ENCODE assay signal across 8 cellular contexts in the genomic region with DNA sequence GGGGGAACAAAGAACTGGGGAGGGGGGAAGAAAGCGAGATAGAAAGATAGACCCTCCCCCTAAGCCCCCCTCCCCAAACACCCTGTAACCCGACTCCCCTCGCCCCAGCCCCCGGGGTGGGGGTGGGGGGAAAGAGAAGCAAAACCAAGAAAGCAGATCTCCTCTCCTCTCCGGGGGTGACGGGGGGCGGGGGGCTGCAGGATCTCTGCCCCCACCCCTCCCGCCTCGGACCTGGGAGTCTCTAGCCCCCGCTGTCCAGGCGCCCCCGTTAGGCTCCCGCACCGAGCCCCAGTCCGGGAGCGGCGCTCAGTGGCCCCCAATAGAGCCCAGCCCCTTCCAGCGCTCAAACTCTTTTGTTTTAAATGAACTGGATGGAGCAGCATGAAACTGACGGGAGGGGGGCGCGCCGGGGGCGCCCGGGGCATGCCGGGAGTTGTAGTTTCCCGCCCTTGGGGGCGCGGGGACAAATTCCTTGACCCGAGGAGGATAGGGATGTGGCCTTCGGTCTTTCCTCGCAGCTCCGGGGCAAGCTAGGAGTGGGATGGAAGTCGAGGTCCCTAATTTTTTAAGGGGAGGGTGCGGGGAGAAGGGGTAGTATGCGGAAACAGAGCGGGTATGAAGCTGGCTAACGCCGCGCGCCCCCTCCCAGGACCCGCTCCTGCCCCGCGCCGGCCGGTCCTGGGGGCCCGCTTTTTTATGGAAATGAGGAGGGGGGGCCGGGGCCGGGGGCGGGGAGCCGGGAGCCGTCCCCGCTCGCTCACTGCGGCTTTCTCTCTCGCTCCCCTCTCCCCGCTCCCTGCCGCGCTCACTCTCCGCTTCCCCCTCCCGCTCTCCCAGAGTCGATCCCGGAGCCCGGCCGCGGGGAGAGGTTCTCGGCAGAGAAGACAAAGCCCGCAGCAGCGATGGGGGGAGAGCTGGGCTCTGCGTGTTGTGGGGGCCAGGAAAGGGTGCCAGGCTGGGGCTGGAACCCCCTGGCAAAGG. TPM values are rescaled to one million over a fixed set of nuclear protein-coding genes. Genes with fewer than 3 reads are reported as not detected.
DNase-seq lines count a peak whose midpoint lies in the region; TF ChIP-seq lines count a peak whose summit lies in the region.

A gene with protein sequence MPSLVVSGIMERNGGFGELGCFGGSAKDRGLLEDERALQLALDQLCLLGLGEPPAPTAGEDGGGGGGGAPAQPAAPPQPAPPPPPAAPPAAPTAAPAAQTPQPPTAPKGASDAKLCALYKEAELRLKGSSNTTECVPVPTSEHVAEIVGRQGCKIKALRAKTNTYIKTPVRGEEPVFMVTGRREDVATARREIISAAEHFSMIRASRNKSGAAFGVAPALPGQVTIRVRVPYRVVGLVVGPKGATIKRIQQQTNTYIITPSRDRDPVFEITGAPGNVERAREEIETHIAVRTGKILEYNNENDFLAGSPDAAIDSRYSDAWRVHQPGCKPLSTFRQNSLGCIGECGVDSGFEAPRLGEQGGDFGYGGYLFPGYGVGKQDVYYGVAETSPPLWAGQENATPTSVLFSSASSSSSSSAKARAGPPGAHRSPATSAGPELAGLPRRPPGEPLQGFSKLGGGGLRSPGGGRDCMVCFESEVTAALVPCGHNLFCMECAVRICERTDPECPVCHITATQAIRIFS (minus strand): TSS at position 355 of the 981 bp plus-strand sequence. CDS start 467 bp downstream, outside the sequence.

- peak within 1 kb of the TSS; percentile 79 for H3K4me3 ChIP-seq in fibroblast of mammary gland (ENCODE audit: control insufficient read depth, low read depth, low read length)

- in situ Hi-C loops in KBM-7 (cut with MboI; ENCODE audit: low pct_unique_long_range_greater_than_20kb, low sequenced_read_pairs), result no loop called here

- peaks cover 5% of the 10 kb centered on the region for H3K4me1 Mint-ChIP-seq in activated T-helper 1 cell treated with anti-CD3 and anti-CD28 coated beads, Interleukin-12 subunit alpha, Interleukin-12 subunit beta, Interleukin-2, Interleukin-4 antibody, amounts not matched to agents 30 ng/mL and 10 ng/mL and 1 ng/mL, durations not matched to agents 14 hours and 24 hours and 36 hours (ENCODE audit: low read depth)

- intact Hi-C loops in activated T-helper 1 cell treated with anti-CD3 and anti-CD28 coated beads, Interleukin-12 subunit alpha, Interleukin-12 subunit beta, Interleukin-2, Interleukin-4 antibody, amounts not matched to agents 30 ng/mL and 10 ng/mL and 1 ng/mL, durations not matched to agents 14 hours and 24 hours and 36 hours (cut with micrococcal nuclease), result loop anchor here (1.0 to 2.0 kb wide), 2 partner anchors 28 to 256 kb away; a partner anchor contains a TSS

- H3K9me3 Mint-ChIP-seq in activated T-helper 1 cell treated with anti-CD3 and anti-CD28 coated beads, Interleukin-12 subunit alpha, Interleukin-12 subunit beta, Interleukin-2, Interleukin-4 antibody, amounts not matched to agents 30 ng/mL and 10 ng/mL and 1 ng/mL, durations not matched to agents 14 hours and 24 hours and 36 hours, result no peaks in the 10 kb centered on the region

- no peak for TF ChIP-seq CTCF in fibroblast of mammary gland (conservative IDR thresholded peaks at IDR 0.05; ENCODE audit: control insufficient read depth, insufficient read depth, low read depth, low read length)

- no peak within 1 kb of the TSS for H3K27ac Mint-ChIP-seq in activated T-helper 1 cell treated with anti-CD3 and anti-CD28 coated beads, Interleukin-12 subunit alpha, Interleukin-12 subunit beta, Interleukin-2, Interleukin-4 antibody, amounts not matched to agents 30 ng/mL and 10 ng/mL and 1 ng/mL, durations not matched to agents 14 hours and 24 hours and 36 hours

- peak within 1 kb of the TSS; percentile 82 for H3K4me3 Mint-ChIP-seq in activated T-helper 1 cell treated with anti-CD3 and anti-CD28 coated beads, Interleukin-12 subunit alpha, Interleukin-12 subunit beta, Interleukin-2, Interleukin-4 antibody, amounts not matched to agents 30 ng/mL and 10 ng/mL and 1 ng/mL, durations not matched to agents 14 hours and 24 hours and 36 hours

- DNase-seq in Daoy (ENCODE audit: low read depth) (peak; percentile 81), KBM-7 (peak; percentile 82), fibroblast of mammary gland (ENCODE audit: low read depth) (peak; percentile 47), myocyte (ENCODE audit: low read depth) (peak; percentile 77), superior temporal gyrus (ENCODE audit: extremely low spot score) (peak; percentile 71), cortex of kidney (lab: John Stamatoyannopoulos, UW) (no peak)
- DNase-seq in activated T-helper 1 cell treated with anti-CD3 and anti-CD28 coated beads, Interleukin-12 subunit alpha, Interleukin-12 subunit beta, Interleukin-2, Interleukin-4 antibody, amounts not matched to agents 30 ng/mL and 10 ng/mL and 1 ng/mL, durations not matched to agents 14 hours and 24 hours and 36 hours (ENCODE audit: low spot score), result peak; percentile 42

- H3K36me3 Mint-ChIP-seq in activated T-helper 1 cell treated with anti-CD3 and anti-CD28 coated beads, Interleukin-12 subunit alpha, Interleukin-12 subunit beta, Interleukin-2, Interleukin-4 antibody, amounts not matched to agents 30 ng/mL and 10 ng/mL and 1 ng/mL, durations not matched to agents 14 hours and 24 hours and 36 hours (ENCODE audit: low read depth), result no peaks in the 10 kb centered on the region

- H3K27me3 Mint-ChIP-seq in activated T-helper 1 cell treated with anti-CD3 and anti-CD28 coated beads, Interleukin-12 subunit alpha, Interleukin-12 subunit beta, Interleukin-2, Interleukin-4 antibody, amounts not matched to agents 30 ng/mL and 10 ng/mL and 1 ng/mL, durations not matched to agents 14 hours and 24 hours and 36 hours (ENCODE audit: insufficient read depth), result peaks cover 75% of the 10 kb centered on the region

TF ChIP-seq in PFSK-1, 5 proteins besides CTCF, POLR2A, EP300 and RAD21:
- TF ChIP-seq SIN3A (IDR thresholded peaks at IDR 0.05; ENCODE audit: borderline replicate concordance, insufficient read depth, low read length) (peak; percentile 98), TAF1 (IDR thresholded peaks at IDR 0.05; ENCODE audit: borderline replicate concordance, insufficient read depth, low read length) (no peak), POLR2AphosphoS5 (IDR thresholded peaks at IDR 0.05; ENCODE audit: low read depth, low read length) (peak; percentile 30; the same call in 1 of the 2 replicates), FOXP2 (optimal IDR thresholded peaks at IDR 0.05; ENCODE audit: borderline replicate concordance, extremely low read depth, extremely low read length, insufficient read depth) (no peak)
- TF ChIP-seq, protein P1, sequence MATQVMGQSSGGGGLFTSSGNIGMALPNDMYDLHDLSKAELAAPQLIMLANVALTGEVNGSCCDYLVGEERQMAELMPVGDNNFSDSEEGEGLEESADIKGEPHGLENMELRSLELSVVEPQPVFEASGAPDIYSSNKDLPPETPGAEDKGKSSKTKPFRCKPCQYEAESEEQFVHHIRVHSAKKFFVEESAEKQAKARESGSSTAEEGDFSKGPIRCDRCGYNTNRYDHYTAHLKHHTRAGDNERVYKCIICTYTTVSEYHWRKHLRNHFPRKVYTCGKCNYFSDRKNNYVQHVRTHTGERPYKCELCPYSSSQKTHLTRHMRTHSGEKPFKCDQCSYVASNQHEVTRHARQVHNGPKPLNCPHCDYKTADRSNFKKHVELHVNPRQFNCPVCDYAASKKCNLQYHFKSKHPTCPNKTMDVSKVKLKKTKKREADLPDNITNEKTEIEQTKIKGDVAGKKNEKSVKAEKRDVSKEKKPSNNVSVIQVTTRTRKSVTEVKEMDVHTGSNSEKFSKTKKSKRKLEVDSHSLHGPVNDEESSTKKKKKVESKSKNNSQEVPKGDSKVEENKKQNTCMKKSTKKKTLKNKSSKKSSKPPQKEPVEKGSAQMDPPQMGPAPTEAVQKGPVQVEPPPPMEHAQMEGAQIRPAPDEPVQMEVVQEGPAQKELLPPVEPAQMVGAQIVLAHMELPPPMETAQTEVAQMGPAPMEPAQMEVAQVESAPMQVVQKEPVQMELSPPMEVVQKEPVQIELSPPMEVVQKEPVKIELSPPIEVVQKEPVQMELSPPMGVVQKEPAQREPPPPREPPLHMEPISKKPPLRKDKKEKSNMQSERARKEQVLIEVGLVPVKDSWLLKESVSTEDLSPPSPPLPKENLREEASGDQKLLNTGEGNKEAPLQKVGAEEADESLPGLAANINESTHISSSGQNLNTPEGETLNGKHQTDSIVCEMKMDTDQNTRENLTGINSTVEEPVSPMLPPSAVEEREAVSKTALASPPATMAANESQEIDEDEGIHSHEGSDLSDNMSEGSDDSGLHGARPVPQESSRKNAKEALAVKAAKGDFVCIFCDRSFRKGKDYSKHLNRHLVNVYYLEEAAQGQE (IDR thresholded peaks at IDR 0.05; ENCODE audit: insufficient read depth in 1 of 2, low read depth in 2 of 2, low read length in 2 of 2), result 0 out of 4 replicates have a peak, but pooled peaks of 1 of the 2 experiments have one; percentile 20

RNA-seq across cellular contexts. Expression of the gene that starts here (rescaled TPM):
- total RNA-seq in Daoy (2014; rRNA removed; shearing (Covaris generic)), result 5.3 and 12.8 TPM in 2 replicates
- 25.6 TPM for polyA plus RNA-seq in PFSK-1 (2012; ENCODE audit: insufficient read length, low read depth)
- 0.27 and 0.41 TPM in 2 replicates for total RNA-seq in activated T-helper 1 cell treated with anti-CD3 and anti-CD28 coated beads, Interleukin-12 subunit alpha, Interleukin-12 subunit beta, Interleukin-2, Interleukin-4 antibody, amounts not matched to agents 30 ng/mL and 10 ng/mL and 1 ng/mL, durations not matched to agents 14 hours and 24 hours and 36 hours
- total RNA-seq in myocyte, result 3.2 and 4.5 TPM in 2 replicates
- polyA plus RNA-seq in myocyte (2012), result 6.5 TPM

Comparison
In these comparisons a context has a peak if more than half of its experiments do, and no peak if none do; other contexts are left out.
1. Peak in DNase-seq in activated T-helper 1 cell treated with anti-CD3 and anti-CD28 coated beads, Interleukin-12 subunit alpha, Interleukin-12 subunit beta, Interleukin-2, Interleukin-4 antibody, amounts not matched to agents 30 ng/mL and 10 ng/mL and 1 ng/mL, durations not matched to agents 14 hours and 24 hours and 36 hours; RNA of the gene not detected or under 1 TPM.